In the genomic region with DNA sequence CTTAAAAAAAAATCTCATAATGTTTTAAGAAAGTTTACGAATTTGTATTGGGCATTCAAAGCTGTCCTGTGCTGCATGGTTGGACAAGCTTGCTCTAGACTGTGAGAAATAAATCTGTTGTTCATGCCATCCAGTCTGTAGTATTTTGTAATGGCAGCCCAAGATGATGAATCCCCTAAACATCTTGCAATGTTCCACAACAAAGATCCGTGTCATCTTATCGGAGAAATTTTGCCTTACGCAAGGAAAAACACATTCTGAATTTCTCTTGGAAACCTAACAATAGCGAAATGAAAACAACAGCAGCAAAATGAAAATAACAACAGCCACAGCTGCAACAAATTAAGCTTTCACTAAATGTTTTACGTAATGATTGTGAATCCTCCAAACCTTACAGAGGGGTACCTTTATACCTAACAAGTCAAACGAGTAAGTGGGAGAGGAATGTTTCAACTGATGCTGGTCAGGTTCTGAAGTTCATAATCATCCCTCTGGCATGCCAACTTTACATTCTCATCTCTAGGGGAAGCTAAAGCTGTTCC, we compare ENCODE assay signal across 19 cellular contexts.
DNase-seq lines count a peak whose midpoint lies in the region; ATAC-seq and FAIRE-seq lines count a peak whose summit lies in the region.
"Had no signal": no experiment of that assay in that cellular context is flagged by ENCODE, and none has a peak within 500 bp of the region (broad histone marks: within the 10 kb centered on the region; RNA-seq: fewer than 3 reads in every experiment).

No MANE protein-coding gene starts in this region.

- H3K36me3 ChIP-seq in mesendoderm (ENCODE audit: control insufficient read depth, insufficient read depth, low read length) = no peaks in the 10 kb centered on the region

- H4K5ac ChIP-seq in mesendoderm (ENCODE audit: low read length) = no peak overlapping the region

- WGBS in mesendoderm (ENCODE audit: extremely low coverage, insufficient coverage, low lambda C conversion rate) = no CpG with 5 or more reads among the region's 7 CpGs

- H3K18ac ChIP-seq in mesendoderm (ENCODE audit: low read length) = no peak overlapping the region

- H2AK5ac ChIP-seq in mesendoderm (ENCODE audit: low read length) = no peak overlapping the region

- no peak overlapping the region for H3K9ac ChIP-seq in mesendoderm (ENCODE audit: low read length)
- H3K9ac ChIP-seq: BLaER1, KMS-11 had no signal

- H3K4me2 ChIP-seq in mesendoderm (ENCODE audit: low read length) = no peak overlapping the region
- H3K4me2 ChIP-seq: BLaER1, KMS-11 had no signal

- H3K4me3 ChIP-seq in mesendoderm (ENCODE audit: low read length) = no peak overlapping the region
- H3K4me3 ChIP-seq: BLaER1 had no signal

- ATAC-seq in GM21423 (IDR thresholded peaks at IDR 0.05; ENCODE audit: unreplicated experiment) (no peak), GM21786 (IDR thresholded peaks at IDR 0.05; ENCODE audit: unreplicated experiment) (no peak)
- ATAC-seq: CD8-positive, alpha-beta T cell had no signal

- no peaks in the 10 kb centered on the region for H3K79me2 ChIP-seq in mesendoderm (ENCODE audit: control insufficient read depth, insufficient read depth, low read length)

- H3K4ac ChIP-seq in mesendoderm (ENCODE audit: low read depth, low read length) = no peak overlapping the region

- H3K79me1 ChIP-seq in mesendoderm (ENCODE audit: low read length) = no peaks in the 10 kb centered on the region

- H3K27me3 ChIP-seq in mesendoderm (ENCODE audit: insufficient read depth, low read length, poor library complexity) = no peaks in the 10 kb centered on the region
- H3K27me3 ChIP-seq: BLaER1 had no signal

- H2BK15ac ChIP-seq in mesendoderm (replicated peaks; ENCODE audit: low read depth) = no peak overlapping the region

- H2BK5ac ChIP-seq in mesendoderm (ENCODE audit: low read length) = no peak overlapping the region

- peak; percentile 86 for FAIRE-seq in endometrium (lab: Jason Lieb, UNC)
- FAIRE-seq: D721Med, GM18507 had no signal

- H4K8ac ChIP-seq in mesendoderm (ENCODE audit: low read depth, low read length) = no peak overlapping the region

- DNase-seq in LHCN-M2 (ENCODE audit: low read depth) (peak; percentile 18), mesendoderm (peak; percentile 14), posterior cingulate gyrus (no peak), HuH-7 (ENCODE audit: low spot score) (no peak)
- DNase-seq: CD8-positive, alpha-beta T cell; DMS79 treated with DMSO at 0.1 percent for 48 hours; GOT3; NCI-H1048; NCI-H146; NCI-H2081; NCI-H748 treated with DMSO at 0.1 percent for 48 hours had no signal

- intact Hi-C loops in posterior cingulate gyrus (cut with DNase I) = no loop called here

- H3K4me1 ChIP-seq in mesendoderm (ENCODE audit: control insufficient read depth, low read depth, low read length) = no peaks in the 10 kb centered on the region
- H3K4me1 ChIP-seq: BLaER1 had no signal

- no peak overlapping the region for H3K27ac ChIP-seq in mesendoderm (ENCODE audit: low read depth, low read length)
- H3K27ac ChIP-seq: BLaER1, KMS-11, RWPE1 had no signal

- no peak overlapping the region for H3K56ac ChIP-seq in mesendoderm (ENCODE audit: low read length)

- H2BK120ac ChIP-seq in mesendoderm (ENCODE audit: low read depth, low read length) = no peak overlapping the region

- no peak overlapping the region for H3K23ac ChIP-seq in mesendoderm (ENCODE audit: low read length)

Comparison
In these comparisons a context has a peak if more than half of its experiments do, and no peak if none do; other contexts are left out.
1. DNase-seq: peak in LHCN-M2 (single experiment) and mesendoderm (single experiment); none in posterior cingulate gyrus (0 of 10) and HuH-7 (single experiment).